Comparison of ENCODE assay signal across 1 cellular context in genomic region chr13:30932481-30933333, GRCh38.
TF ChIP-seq lines count a peak whose summit lies in the region.

TSS of gene TEX26 (plus strand) at chr13:30932656. CDS start at chr13:30932716, 60 bp downstream.

TF ChIP-seq in WTC11, 78 proteins besides CTCF, POLR2A, EP300 and RAD21 (continued from another document):
- TF ChIP-seq AFF4 (CRISPR knock-in tag; IDR thresholded peaks at IDR 0.05; ENCODE audit: borderline replicate concordance) (no peak), ETV6 (CRISPR knock-in tag; IDR thresholded peaks at IDR 0.05) (no peak), FOXP1 (CRISPR knock-in tag; IDR thresholded peaks at IDR 0.05; ENCODE audit: borderline replicate concordance) (no peak)
